In the genomic region with DNA sequence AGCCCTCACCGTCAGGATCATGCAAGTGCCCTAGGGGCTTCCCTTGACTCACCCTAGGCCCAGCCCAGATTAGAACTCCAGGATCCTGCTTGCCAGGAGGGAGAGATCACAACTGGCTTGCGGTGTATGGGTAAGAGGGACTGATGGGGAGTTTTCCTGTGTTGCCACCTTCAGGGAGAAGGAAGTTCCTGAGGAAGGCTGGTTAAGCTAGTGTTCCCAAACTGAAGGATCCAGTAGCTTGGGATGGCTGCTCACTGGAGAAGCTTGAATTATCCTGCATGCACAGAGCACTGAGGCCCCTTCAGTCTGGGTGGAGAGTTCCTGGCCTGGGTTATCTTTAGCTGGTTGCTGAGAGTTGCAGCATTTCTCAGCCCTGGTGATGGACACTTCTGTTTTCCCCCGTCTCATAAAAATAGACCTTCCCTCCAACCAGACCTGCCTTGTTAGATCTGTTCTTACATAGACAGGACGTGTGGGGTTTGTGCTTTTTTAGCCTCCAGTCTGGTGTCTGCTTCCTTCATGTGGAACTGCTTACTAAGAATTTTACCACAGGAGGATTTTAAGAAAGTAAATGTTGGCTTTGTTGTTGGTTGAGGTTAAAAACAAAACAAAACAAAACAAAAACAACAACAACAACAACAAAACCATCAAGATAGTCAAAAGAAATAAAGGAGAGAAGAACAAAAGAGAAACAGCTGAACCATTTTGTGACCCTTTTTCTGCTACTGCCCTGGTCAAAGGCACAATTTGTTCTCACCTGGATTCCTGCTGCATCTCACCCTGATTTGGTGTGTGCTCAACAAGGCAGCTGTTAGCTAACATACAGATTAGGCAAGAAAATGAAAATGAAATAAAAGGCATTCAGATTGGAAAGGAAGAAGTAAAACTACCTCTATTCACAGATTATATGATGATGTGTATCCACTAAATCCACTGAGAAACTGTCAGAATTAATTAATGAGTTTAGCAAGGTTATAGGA, we compare ENCODE assay signal across 16 cellular contexts. TPM values are rescaled to one million over a fixed set of nuclear protein-coding genes. Genes with fewer than 3 reads are reported as not detected.
DNase-seq lines count a peak whose midpoint lies in the region; ATAC-seq, FAIRE-seq and TF ChIP-seq lines count a peak whose summit lies in the region.
"Had no signal": no experiment of that assay in that cellular context is flagged by ENCODE, and none has a peak within 500 bp of the region (broad histone marks: within the 10 kb centered on the region; RNA-seq: fewer than 3 reads in every experiment).

No MANE protein-coding gene starts in this region.

- CTCF ChIA-PET in activated CD8-positive, alpha-beta T cell treated with anti-CD3 and anti-CD28 coated beads for 36 hours (lab: Charles Lee): interaction anchor here (0.9 to 1.3 kb wide), 4 partner anchors 13 to 226 kb away, joined by 3 to 4 read pairs (median 4); no protein-coding TSS in a partner anchor

- DNase-seq in GM12892 (ENCODE audit: insufficient read length) (no peak), SIG-M5 treated with dmso at 0.1 percent for 504 hours (lab: John Stamatoyannopoulos, UW; ENCODE audit: unreplicated experiment) (peak; percentile 84), medulla oblongata (ENCODE audit: extremely low spot score) (peak; percentile 84), NCI-H1105 (lab: John Stamatoyannopoulos, UW) (no peak), cerebellar nuclear complex (lab: John Stamatoyannopoulos, UW) (no peak)
- DNase-seq in activated CD8-positive, alpha-beta T cell treated with anti-CD3 and anti-CD28 coated beads for 36 hours: no peak
- DNase-seq: activated CD4-positive, alpha-beta T cell treated with anti-CD3 and anti-CD28 coated beads, Interleukin-2, amount 50 U/mL, for 4 hours; activated naive CD8-positive, alpha-beta T cell treated with anti-CD3 and anti-CD28 coated beads for 36 hours; Calu3; cortex of kidney; NCI-H446 treated with DMSO at 0.1 percent for 48 hours; right lobe of liver had no signal

- no peaks in the 10 kb centered on the region for H3K36me3 Mint-ChIP-seq in activated CD8-positive, alpha-beta T cell treated with anti-CD3 and anti-CD28 coated beads for 36 hours (ENCODE audit: low read depth)
- H3K36me3 Mint-ChIP-seq: activated naive CD8-positive, alpha-beta T cell treated with anti-CD3 and anti-CD28 coated beads for 36 hours had no signal

- no peak overlapping the region for H3K27ac Mint-ChIP-seq in activated CD8-positive, alpha-beta T cell treated with anti-CD3 and anti-CD28 coated beads for 36 hours
- H3K27ac Mint-ChIP-seq: activated naive CD8-positive, alpha-beta T cell treated with anti-CD3 and anti-CD28 coated beads for 36 hours had no signal

- FAIRE-seq in GM12892 (lab: Jason Lieb, UNC): peak; percentile 82

- no peak overlapping the region for H3K4me3 Mint-ChIP-seq in activated CD8-positive, alpha-beta T cell treated with anti-CD3 and anti-CD28 coated beads for 36 hours
- H3K4me3 Mint-ChIP-seq: activated naive CD8-positive, alpha-beta T cell treated with anti-CD3 and anti-CD28 coated beads for 36 hours had no signal

- intact Hi-C loops in activated CD8-positive, alpha-beta T cell treated with anti-CD3 and anti-CD28 coated beads for 36 hours (cut with micrococcal nuclease): no loop called here

- peaks cover 14% of the 10 kb centered on the region for H3K4me1 Mint-ChIP-seq in activated CD8-positive, alpha-beta T cell treated with anti-CD3 and anti-CD28 coated beads for 36 hours (ENCODE audit: low read depth)

- H3K27me3 Mint-ChIP-seq in activated CD8-positive, alpha-beta T cell treated with anti-CD3 and anti-CD28 coated beads for 36 hours: peaks cover 10% of the 10 kb centered on the region

- ATAC-seq in HG02610 (IDR thresholded peaks at IDR 0.05; ENCODE audit: unreplicated experiment): peak; percentile 72
- no peak for ATAC-seq in activated CD8-positive, alpha-beta T cell treated with anti-CD3 and anti-CD28 coated beads for 36 hours
- ATAC-seq in GM18867 (IDR thresholded peaks at IDR 0.05; ENCODE audit: unreplicated experiment): no peak
- ATAC-seq: right lobe of liver, SK-N-SH treated with all-trans-retinoic acid at 6 μM for 48 hours had no signal

- POLR2A ChIA-PET in activated CD8-positive, alpha-beta T cell treated with anti-CD3 and anti-CD28 coated beads for 36 hours (lab: Charles Lee): no interaction called here

- H3K9me3 Mint-ChIP-seq in activated CD8-positive, alpha-beta T cell treated with anti-CD3 and anti-CD28 coated beads for 36 hours: no peaks in the 10 kb centered on the region
- H3K9me3 Mint-ChIP-seq: activated naive CD8-positive, alpha-beta T cell treated with anti-CD3 and anti-CD28 coated beads for 36 hours had no signal

- TF ChIP-seq POLR2A in GM12892 (IDR thresholded peaks at IDR 0.05; ENCODE audit: low read depth, low read length): no peak

- TF ChIP-seq CTCF in activated CD8-positive, alpha-beta T cell treated with anti-CD3 and anti-CD28 coated beads for 36 hours (IDR thresholded peaks at IDR 0.05): no peak

RNA-seq across cellular contexts. Expression of gene XIRP1, which starts 28.4 kb away (rescaled TPM):
- 0.89 TPM for polyA plus RNA-seq in GM12892 (2012; ENCODE audit: missing spikeins)
- total RNA-seq in activated CD8-positive, alpha-beta T cell treated with anti-CD3 and anti-CD28 coated beads for 36 hours: 1 to 10 TPM; 2.5 TPM
- total RNA-seq: Calu3 had no signal

RNA-seq across cellular contexts. Expression of gene CX3CR1, which starts 59.0 kb away (rescaled TPM):
- 0.11 TPM for polyA plus RNA-seq in GM12892 (2012; ENCODE audit: missing spikeins)
- total RNA-seq in activated CD8-positive, alpha-beta T cell treated with anti-CD3 and anti-CD28 coated beads for 36 hours: under 1 TPM; 0.34 to 0.88 TPM
- total RNA-seq: Calu3, myocyte had no signal

Comparison
In these comparisons a context has a peak if more than half of its experiments do, and no peak if none do; other contexts are left out.
1. DNase-seq: peak in SIG-M5 treated with dmso at 0.1 percent for 504 hours (single experiment) and medulla oblongata (single experiment); none in GM12892 (single experiment), NCI-H1105 (single experiment), activated CD8-positive, alpha-beta T cell treated with anti-CD3 and anti-CD28 coated beads for 36 hours (single experiment) and cerebellar nuclear complex (0 of 2).